ENCODE assay signal across 12 cellular contexts in genomic region chr3:188673509-188674239, GRCh38.
DNase-seq lines count a peak whose midpoint lies in the region; ATAC-seq and TF ChIP-seq lines count a peak whose summit lies in the region.
"Had no signal": no experiment of that assay in that cellular context is flagged by ENCODE, and none has a peak within 500 bp of the region (broad histone marks: within the 10 kb centered on the region; RNA-seq: fewer than 3 reads in every experiment).

No MANE protein-coding gene starts in this region.

- no peak overlapping the region for H3K9ac ChIP-seq in HCT116 (ENCODE audit: low read length)

- WGBS in lower leg skin, 2 donors = 53 to 80% methylated on average over 2 of the region's 2 CpGs

- no peak for ATAC-seq in HCT116
- peak; percentile 99 for ATAC-seq in RWPE2 (ENCODE audit: low read depth)
- no peak for ATAC-seq in GM19455 (IDR thresholded peaks at IDR 0.05; ENCODE audit: unreplicated experiment)
- ATAC-seq: mucosa of descending colon had no signal

- no peaks in the 10 kb centered on the region for H3K79me2 ChIP-seq in HCT116 (ENCODE audit: insufficient read depth, low read length)

- intact Hi-C loops in HCT116 (cut with micrococcal nuclease) (no loop called here), lower leg skin (cut with DNase I; ENCODE audit: low total_unique reads) (no loop called here)

- CTCF ChIA-PET in HCT116 (lab: Charles Lee) = no interaction called here

- no peak overlapping the region for H3K4me2 ChIP-seq in HCT116 (ENCODE audit: low read length)

- H3K36me3 ChIP-seq in HCT116 (ENCODE audit: control insufficient read depth in 1 of 2, insufficient read depth in 2 of 2, low read length in 2 of 2) (no peaks in the 10 kb centered on the region), RWPE2 (ENCODE audit: low read depth) (no peaks in the 10 kb centered on the region)

- TF ChIP-seq POLR2A in HCT116 (IDR thresholded peaks at IDR 0.05; ENCODE audit: borderline replicate concordance, extremely low read depth, insufficient read depth, insufficient read length) (no peak), lower leg skin (IDR thresholded peaks at IDR 0.05) (no peak)

- H3K4me3 ChIP-seq in HCT116 (replicated peaks in 1 of 2; ENCODE audit: low read depth in 1 of 2, low read length in 2 of 2) = no peak overlapping the region
- H3K4me3 ChIP-seq in RWPE2 (ENCODE audit: severe bottlenecking) = no peak overlapping the region
- H3K4me3 ChIP-seq in fibroblast of mammary gland (ENCODE audit: control insufficient read depth, low read depth, low read length) = no peak overlapping the region
- no peak overlapping the region for H3K4me3 ChIP-seq in skeletal muscle cell (ENCODE audit: low read depth, low read length)
- H3K4me3 ChIP-seq in lower leg skin (ENCODE audit: low read depth, poor library complexity, severe bottlenecking) = no peak overlapping the region
- H3K4me3 ChIP-seq: mucosa of descending colon, testis had no signal

- POLR2A ChIA-PET in HCT116 (lab: Charles Lee) = no interaction called here

- H4K20me1 ChIP-seq in HCT116 (ENCODE audit: insufficient read depth) = no peaks in the 10 kb centered on the region

- H3K9me3 ChIP-seq in HCT116 (ENCODE audit: control insufficient read depth in 1 of 2, insufficient read depth in 1 of 2, low read depth in 1 of 2, low read length in 2 of 2) (no peaks in the 10 kb centered on the region), RWPE2 (ENCODE audit: severe bottlenecking) (no peaks in the 10 kb centered on the region)
- H3K9me3 ChIP-seq: mucosa of descending colon, testis had no signal

- H3K27ac ChIP-seq in HCT116 (ENCODE audit: low read depth, low read length) (no peak overlapping the region), RWPE2 (ENCODE audit: poor library complexity, severe bottlenecking) (peak overlapping the region; percentile 88)
- H3K27ac ChIP-seq: testis had no signal

- RAD21 ChIA-PET in HCT116 (lab: Charles Lee; ENCODE audit: low non-redundant PET in 1 of 2, low total read pairs in 2 of 2, uncharacterized antibody in 2 of 2, unreplicated experiment in 2 of 2) = no interaction called here

- TF ChIP-seq RAD21 in HCT116 (IDR thresholded peaks at IDR 0.05; ENCODE audit: low read depth) = no peak

- TF ChIP-seq CTCF in HCT116 (IDR thresholded peaks at IDR 0.05 in 2 of 3, conservative IDR thresholded peaks at IDR 0.05 in 1 of 3; ENCODE audit: borderline replicate concordance in 1 of 3, insufficient read depth in 1 of 3, low read depth in 2 of 3, low read length in 2 of 3) = no peak
- TF ChIP-seq CTCF in RWPE2 (IDR thresholded peaks at IDR 0.05; ENCODE audit: poor library complexity, severe bottlenecking) = no peak
- TF ChIP-seq CTCF in fibroblast of mammary gland (conservative IDR thresholded peaks at IDR 0.05; ENCODE audit: control insufficient read depth, insufficient read depth, low read depth, low read length) = no peak
- TF ChIP-seq CTCF in lower leg skin (IDR thresholded peaks at IDR 0.05) = no peak

- no peaks in the 10 kb centered on the region for H3K27me3 ChIP-seq in HCT116 (ENCODE audit: insufficient read depth, low read length)
- no peaks in the 10 kb centered on the region for H3K27me3 ChIP-seq in RWPE2 (ENCODE audit: insufficient read depth, poor library complexity, severe bottlenecking)
- H3K27me3 ChIP-seq: testis had no signal

- H3K4me1 ChIP-seq in HCT116 (ENCODE audit: control insufficient read depth in 1 of 2, insufficient read depth in 2 of 2, low read length in 2 of 2) = no peaks in the 10 kb centered on the region
- peaks cover 34% of the 10 kb centered on the region for H3K4me1 ChIP-seq in RWPE2 (ENCODE audit: insufficient read depth, poor library complexity, severe bottlenecking)
- H3K4me1 ChIP-seq: testis had no signal

- no TSS peak for BruUV-seq in HCT116 (replicated peaks; lab: Mats Ljungman, UMichigan)

- H2AFZ ChIP-seq in HCT116 (ENCODE audit: low read depth, low read length, poor library complexity, severe bottlenecking) = no peak overlapping the region

- H3K9me2 ChIP-seq in HCT116 (ENCODE audit: insufficient read depth) = 0 out of 2 replicates have a peak, but pooled peaks cover 5% of the 10 kb centered on the region

- DNase-seq in HCT116 (ENCODE audit: low read depth, low spot score) (no peak), RWPE2 (ENCODE audit: low spot score) (no peak), fibroblast of mammary gland (ENCODE audit: low read depth) (peak; percentile 91), skeletal muscle cell (ENCODE audit: low read depth) (peak; percentile 87), lower leg skin (ENCODE audit: low spot score in 2 of 2) (no peak), dermis blood vessel endothelial cell (no peak)
- no peak for DNase-seq in activated CD4-positive, CD25-positive, alpha-beta regulatory T cell treated with anti-CD3 and anti-CD28 coated beads, Interleukin-2, amount 50 U/mL, for 72 hours
- DNase-seq: activated T-cell treated with anti-CD3 and anti-CD28 coated beads, Interleukin-2, amount 50 U/mL, for 48 hours; mucosa of descending colon; NCI-H187 treated with DMSO at 0.1 percent for 48 hours; testis had no signal

TF ChIP-seq in HCT116, 20 proteins besides CTCF, POLR2A, EP300 and RAD21:
- TF ChIP-seq ZBTB33 (IDR thresholded peaks at IDR 0.05; ENCODE audit: extremely low read depth, insufficient replicate concordance, low read length) = no peak
- no peak for TF ChIP-seq EZH2 (IDR thresholded peaks at IDR 0.05)
- 0 out of 2 replicates have a peak, but pooled peaks have one; percentile 12 for TF ChIP-seq CEBPB (IDR thresholded peaks at IDR 0.05; ENCODE audit: low read depth)

Comparison
In these comparisons a context has a peak if more than half of its experiments do, and no peak if none do; other contexts are left out.
1. DNase-seq: peak in fibroblast of mammary gland (single experiment) and skeletal muscle cell (single experiment); none in HCT116 (single experiment), RWPE2 (single experiment), lower leg skin (0 of 2), dermis blood vessel endothelial cell (single experiment) and activated CD4-positive, CD25-positive, alpha-beta regulatory T cell treated with anti-CD3 and anti-CD28 coated beads, Interleukin-2, amount 50 U/mL, for 72 hours (single experiment).